Comparison of ENCODE assay signal across 1 cellular context in genomic region chrX:71222929-71223328, GRCh38.
TF ChIP-seq lines count a peak whose summit lies in the region.

GJB1 (plus strand) TSS chrX:71223224; CDS start chrX:71223708, 484 bp downstream.

TF ChIP-seq in HepG2, 621 proteins besides CTCF, POLR2A, EP300 and RAD21:
- TF ChIP-seq CHD4 (IDR thresholded peaks at IDR 0.05; ENCODE audit: borderline replicate concordance, low read length) (no peak), KMT2B (CRISPR knock-in tag; IDR thresholded peaks at IDR 0.05) (no peak), SUZ12 (IDR thresholded peaks at IDR 0.05; ENCODE audit: low read depth, low read length) (no peak), ETS1 (CRISPR knock-in tag; IDR thresholded peaks at IDR 0.05) (no peak), ZNF138 (CRISPR knock-in tag; IDR thresholded peaks at IDR 0.05; ENCODE audit: low read depth) (no peak), ZNF687 (CRISPR knock-in tag; IDR thresholded peaks at IDR 0.05) (peak; percentile 19; the same call in 1 of the 2 replicates), E2F5 (CRISPR knock-in tag; conservative IDR thresholded peaks at IDR 0.05) (no peak), ZNF160 (CRISPR knock-in tag; IDR thresholded peaks at IDR 0.05) (no peak), TERF1 (CRISPR knock-in tag; IDR thresholded peaks at IDR 0.05) (no peak), HDAC6 (IDR thresholded peaks at IDR 0.05; ENCODE audit: low read depth, low read length) (no peak), CCDC6 (CRISPR knock-in tag; IDR thresholded peaks at IDR 0.05) (no peak), MED1 (CRISPR knock-in tag; IDR thresholded peaks at IDR 0.05) (no peak), ZNF543 (CRISPR knock-in tag; IDR thresholded peaks at IDR 0.05) (no peak), TEAD3 (CRISPR knock-in tag; optimal IDR thresholded peaks at IDR 0.05; ENCODE audit: borderline replicate concordance) (no peak), THAP11 (CRISPR knock-in tag; IDR thresholded peaks at IDR 0.05) (no peak), ZNF235 (CRISPR knock-in tag; IDR thresholded peaks at IDR 0.05; ENCODE audit: borderline replicate concordance) (no peak), RBFOX2 (IDR thresholded peaks at IDR 0.05; ENCODE audit: low read depth, low read length) (peak; percentile 50), PATZ1 (CRISPR knock-in tag; IDR thresholded peaks at IDR 0.05) (peak; percentile 44), HNRNPL (IDR thresholded peaks at IDR 0.05; ENCODE audit: low read depth, low read length) (peak; percentile 82; the same call in 1 of the 2 replicates), ZFY (CRISPR knock-in tag; IDR thresholded peaks at IDR 0.05) (no peak), CBX5 (CRISPR knock-in tag; IDR thresholded peaks at IDR 0.05; ENCODE audit: borderline replicate concordance) (no peak), SRSF1 (optimal IDR thresholded peaks at IDR 0.05; ENCODE audit: low read depth, low read length) (peak; percentile 92), PBX2 (CRISPR knock-in tag; IDR thresholded peaks at IDR 0.05) (no peak), KMT2A (CRISPR knock-in tag; IDR thresholded peaks at IDR 0.05) (no peak), ZNF503 (CRISPR knock-in tag; IDR thresholded peaks at IDR 0.05) (no peak), HNRNPLL (IDR thresholded peaks at IDR 0.05; ENCODE audit: low read depth, low read length, poor library complexity, severe bottlenecking) (peak; percentile 25), NKX3-1 (CRISPR knock-in tag; IDR thresholded peaks at IDR 0.05) (no peak)
